ENCODE assay signal across 8 cellular contexts in genomic region chr10:18214692-18215563, GRCh38.
DNase-seq lines count a peak whose midpoint lies in the region; ATAC-seq and TF ChIP-seq lines count a peak whose summit lies in the region.

No MANE protein-coding gene starts in this region.

- H4K20me1 ChIP-seq in MM.1S (ENCODE audit: insufficient read depth, low read length) = no peaks in the 10 kb centered on the region

- H3K4me3 Mint-ChIP-seq in stimulated activated naive B cell treated with anti-CD40 and anti-IgM and Interleukin-4, amounts not matched to agents 10 μg/mL and 1 μg/mL and 100 μg/mL, for 72 hours = no peak overlapping the region

- H3K4me2 ChIP-seq in MM.1S (ENCODE audit: low read depth, low read length) = no peak overlapping the region

- H3F3A ChIP-seq in MM.1S (ENCODE audit: insufficient read depth, low read length) = no peaks in the 10 kb centered on the region

- no peak overlapping the region for H2AFZ ChIP-seq in MM.1S (ENCODE audit: low read length)

- H3K27ac ChIP-seq in MM.1S (ENCODE audit: low read length) = no peak overlapping the region

- no peak overlapping the region for H3K9ac ChIP-seq in MM.1S (ENCODE audit: low read length)

- DNase-seq in Ammon's horn (ENCODE audit: low spot score) (peak; percentile 77), MM.1S (peak; percentile 38), astrocyte of the hippocampus (ENCODE audit: low read depth, low spot score) (peak; percentile 81), hypothalamus (lab: John Stamatoyannopoulos, UW) (peak in 28 of 51 donors; percentile 2 to 59 (median 28))
- peak; percentile 11 for DNase-seq in stimulated activated naive B cell treated with anti-CD40 and anti-IgM and Interleukin-4, amounts not matched to agents 10 μg/mL and 1 μg/mL and 100 μg/mL, for 72 hours

- H3K4me1 Mint-ChIP-seq in stimulated activated naive B cell treated with anti-CD40 and anti-IgM and Interleukin-4, amounts not matched to agents 10 μg/mL and 1 μg/mL and 100 μg/mL, for 72 hours = no peaks in the 10 kb centered on the region

- H3K27ac Mint-ChIP-seq in stimulated activated naive B cell treated with anti-CD40 and anti-IgM and Interleukin-4, amounts not matched to agents 10 μg/mL and 1 μg/mL and 100 μg/mL, for 72 hours = no peak overlapping the region

- no peaks in the 10 kb centered on the region for H3K27me3 Mint-ChIP-seq in stimulated activated naive B cell treated with anti-CD40 and anti-IgM and Interleukin-4, amounts not matched to agents 10 μg/mL and 1 μg/mL and 100 μg/mL, for 72 hours

- ATAC-seq in GM18502 (IDR thresholded peaks at IDR 0.05; ENCODE audit: poor library complexity, unreplicated experiment) (peak; percentile 80), HG02884 (IDR thresholded peaks at IDR 0.05; ENCODE audit: unreplicated experiment) (no peak), GM21447 (IDR thresholded peaks at IDR 0.05; ENCODE audit: unreplicated experiment) (no peak)
- peak; percentile 46 to 59 for ATAC-seq in stimulated activated naive B cell treated with anti-CD40 and anti-IgM and Interleukin-4, amounts not matched to agents 10 μg/mL and 1 μg/mL and 100 μg/mL, for 72 hours (replicated peaks)

- no peaks in the 10 kb centered on the region for H3K36me3 Mint-ChIP-seq in stimulated activated naive B cell treated with anti-CD40 and anti-IgM and Interleukin-4, amounts not matched to agents 10 μg/mL and 1 μg/mL and 100 μg/mL, for 72 hours

- H3K9me3 ChIP-seq in MM.1S (replicated peaks; ENCODE audit: insufficient read depth, low read length) = no peaks in the 10 kb centered on the region

- H3K79me2 ChIP-seq in MM.1S (ENCODE audit: low read length) = no peaks in the 10 kb centered on the region

- peak; percentile 68 for TF ChIP-seq CTCF in MM.1S (IDR thresholded peaks at IDR 0.05; ENCODE audit: low read length)

- no peaks in the 10 kb centered on the region for H3K27me3 ChIP-seq in MM.1S (replicated peaks; ENCODE audit: insufficient read depth, low read length)

- no peaks in the 10 kb centered on the region for H3K36me3 ChIP-seq in MM.1S (replicated peaks; ENCODE audit: insufficient read depth, low read length)

- H3K4me1 ChIP-seq in MM.1S (ENCODE audit: low read length) = no peaks in the 10 kb centered on the region

- no peaks in the 10 kb centered on the region for H3K9me2 ChIP-seq in MM.1S (replicated peaks; ENCODE audit: insufficient read depth, low read length)

- no peak overlapping the region for H3K4me3 ChIP-seq in MM.1S (ENCODE audit: low read length)

- no peaks in the 10 kb centered on the region for H3K9me3 Mint-ChIP-seq in stimulated activated naive B cell treated with anti-CD40 and anti-IgM and Interleukin-4, amounts not matched to agents 10 μg/mL and 1 μg/mL and 100 μg/mL, for 72 hours

Comparison
In these comparisons a context has a peak if more than half of its experiments do, and no peak if none do; other contexts are left out.
1. DNase-seq: peak in every context shown above with its lines; median percentile 81 in astrocyte of the hippocampus; 77 in Ammon's horn; 38 in MM.1S; 28 in hypothalamus; 11 in stimulated activated naive B cell treated with anti-CD40 and anti-IgM and Interleukin-4, amounts not matched to agents 10 μg/mL and 1 μg/mL and 100 μg/mL, for 72 hours.
2. ATAC-seq: peak in GM18502 (single experiment) and stimulated activated naive B cell treated with anti-CD40 and anti-IgM and Interleukin-4, amounts not matched to agents 10 μg/mL and 1 μg/mL and 100 μg/mL, for 72 hours (2 of 2); none in HG02884 (single experiment) and GM21447 (single experiment).